16 cellular contexts compared by ENCODE assay signal in genomic region chr1:1165485-1165884, GRCh38. TPM values are rescaled to one million over a fixed set of nuclear protein-coding genes. Genes with fewer than 3 reads are reported as not detected.
DNase-seq lines count a peak whose midpoint lies in the region; ATAC-seq and TF ChIP-seq lines count a peak whose summit lies in the region.
"Had no signal": no experiment of that assay in that cellular context is flagged by ENCODE, and none has a peak within 500 bp of the region (broad histone marks: within the 10 kb centered on the region; RNA-seq: fewer than 3 reads in every experiment).

No MANE protein-coding gene starts in this region.

- H3K4me1 ChIP-seq in RWPE2 (ENCODE audit: insufficient read depth, poor library complexity, severe bottlenecking) (peaks cover 10% of the 10 kb centered on the region), smooth muscle cell (ENCODE audit: low read depth) (peaks cover 12% of the 10 kb centered on the region)

- H3K79me2 ChIP-seq in smooth muscle cell (ENCODE audit: low read depth), result no peaks in the 10 kb centered on the region

- H3K27ac ChIP-seq in RWPE2 (ENCODE audit: poor library complexity, severe bottlenecking), result peak overlapping the region; percentile 64
- no peak overlapping the region for H3K27ac ChIP-seq in smooth muscle cell (ENCODE audit: low read depth)

- H3F3A ChIP-seq in smooth muscle cell (ENCODE audit: low read depth), result no peaks in the 10 kb centered on the region

- TF ChIP-seq CTCF in RWPE2 (IDR thresholded peaks at IDR 0.05; ENCODE audit: poor library complexity, severe bottlenecking), result no peak
- no peak for TF ChIP-seq CTCF in smooth muscle cell (IDR thresholded peaks at IDR 0.05; ENCODE audit: borderline replicate concordance, insufficient read depth, poor library complexity, severe bottlenecking)

- H4K20me1 ChIP-seq in smooth muscle cell (ENCODE audit: low read depth), result no peaks in the 10 kb centered on the region

- DNase-seq in HT-29 (ENCODE audit: low spot score) (peak; percentile 53), RWPE2 (ENCODE audit: low spot score) (no peak), kidney glomerular epithelial cell (lab: John Stamatoyannopoulos, UW) (peak; percentile 50), smooth muscle cell (lab: John Stamatoyannopoulos, UW; ENCODE audit: unreplicated experiment) (no peak), NCI-H1930 (lab: John Stamatoyannopoulos, UW) (no peak)
- DNase-seq in activated CD8-positive, alpha-beta memory T cell treated with anti-CD3 and anti-CD28 coated beads, Interleukin-2, amount 50 U/mL, for 48 hours, result no peak
- DNase-seq: activated CD4-positive, CD25-positive, alpha-beta regulatory T cell treated with anti-CD3 and anti-CD28 coated beads, Interleukin-2, amount 50 U/mL, for 72 hours; activated T-cell treated with anti-CD3 and anti-CD28 coated beads, Interleukin-2, amount 50 U/mL, for 4 hours; H7; stimulated activated CD4-positive, alpha-beta T cell treated with anti-CD3 and anti-CD28 coated beads, Interleukin-4, amount 100 ng/mL, for 24 hours; stimulated activated naive CD4-positive, alpha-beta T cell; SW 1271 had no signal

- peak overlapping the region; percentile 74 for H3K4me3 ChIP-seq in RWPE2 (ENCODE audit: severe bottlenecking)
- peak overlapping the region; percentile 38 for H3K4me3 ChIP-seq in smooth muscle cell

- H3K4me2 ChIP-seq in smooth muscle cell, result no peak overlapping the region

- 87% methylated on average over 12 of the region's 12 CpGs for WGBS in smooth muscle cell (ENCODE audit: low lambda C conversion rate)

- H2AFZ ChIP-seq in smooth muscle cell (ENCODE audit: low read depth), result no peak overlapping the region

- H3K9me3 ChIP-seq in RWPE2 (ENCODE audit: severe bottlenecking) (no peaks in the 10 kb centered on the region), smooth muscle cell (replicated peaks; ENCODE audit: low read depth) (no peaks in the 10 kb centered on the region)

- H3K36me3 ChIP-seq in RWPE2 (ENCODE audit: low read depth) (peaks cover 9% of the 10 kb centered on the region; the same call in 1 of the 2 replicates), smooth muscle cell (ENCODE audit: low read depth) (no peaks in the 10 kb centered on the region)

- ATAC-seq in RWPE2 (ENCODE audit: low read depth) (no peak), GM18519 (IDR thresholded peaks at IDR 0.05; ENCODE audit: low FRiP score, unreplicated experiment) (no peak)
- ATAC-seq: activated T-cell treated with anti-CD3 and anti-CD28 coated beads, Interleukin-2, amount 50 U/mL, for 4 hours had no signal

- no peak overlapping the region for H3K9ac ChIP-seq in smooth muscle cell (ENCODE audit: low read depth)

- H3K27me3 ChIP-seq in RWPE2 (ENCODE audit: insufficient read depth, poor library complexity, severe bottlenecking) (no peaks in the 10 kb centered on the region), smooth muscle cell (ENCODE audit: low read depth) (peaks cover 10% of the 10 kb centered on the region)

RNA-seq across cellular contexts. Expression of gene TTLL10, which starts 8.2 kb away (rescaled TPM):
- 5.8 and 6.6 TPM in 2 replicates for total RNA-seq in HT-29 (2014; rRNA removed; shearing (Covaris generic))
- not detected in 2 replicates for total RNA-seq in smooth muscle cell
- polyA plus RNA-seq in smooth muscle cell, result 0.45 TPM in 1 of 2 replicates, not detected in the other
- total RNA-seq: activated T-cell treated with anti-CD3 and anti-CD28 coated beads, Interleukin-2, amount 50 U/mL, for 4 hours; H7; M059J; OCI-LY7; pulmonary artery endothelial cell had no signal

RNA-seq across cellular contexts. Expression of gene TNFRSF18, which starts 40.9 kb away (rescaled TPM):
- total RNA-seq in HT-29 (2014; rRNA removed; shearing (Covaris generic)), result 0.42 TPM in 1 of 2 replicates, not detected in the other
- total RNA-seq in smooth muscle cell, result 1.9 and 4.8 TPM in 2 replicates
- 12.2 and 15.8 TPM in 2 replicates for polyA plus RNA-seq in smooth muscle cell
- total RNA-seq: H7, M059J, OCI-LY7, pulmonary artery endothelial cell had no signal

RNA-seq across cellular contexts. Expression of gene TNFRSF4, which starts 48.5 kb away (rescaled TPM):
- total RNA-seq in HT-29 (2014; rRNA removed; shearing (Covaris generic)), result not detected in 2 replicates
- total RNA-seq in smooth muscle cell, result 0.54 TPM in 1 of 2 replicates, not detected in the other
- polyA plus RNA-seq in smooth muscle cell, result 0.79 TPM in 1 of 2 replicates, not detected in the other
- total RNA-seq: M059J had no signal

RNA-seq across cellular contexts. Expression of gene C1orf159, which starts 49.6 kb away (rescaled TPM):
- total RNA-seq in HT-29 (2014; rRNA removed; shearing (Covaris generic)), result 61.4 and 67.6 TPM in 2 replicates
- 9.3 and 24.5 TPM in 2 replicates for total RNA-seq in smooth muscle cell
- polyA plus RNA-seq in smooth muscle cell, result 20.2 and 27.1 TPM in 2 replicates

Comparison
In these comparisons a context has a peak if more than half of its experiments do, and no peak if none do; other contexts are left out.
1. DNase-seq: peak in HT-29 (single experiment) and kidney glomerular epithelial cell (single experiment); none in RWPE2 (single experiment), smooth muscle cell (single experiment), NCI-H1930 (0 of 2) and activated CD8-positive, alpha-beta memory T cell treated with anti-CD3 and anti-CD28 coated beads, Interleukin-2, amount 50 U/mL, for 48 hours (single experiment).